In the genomic region with DNA sequence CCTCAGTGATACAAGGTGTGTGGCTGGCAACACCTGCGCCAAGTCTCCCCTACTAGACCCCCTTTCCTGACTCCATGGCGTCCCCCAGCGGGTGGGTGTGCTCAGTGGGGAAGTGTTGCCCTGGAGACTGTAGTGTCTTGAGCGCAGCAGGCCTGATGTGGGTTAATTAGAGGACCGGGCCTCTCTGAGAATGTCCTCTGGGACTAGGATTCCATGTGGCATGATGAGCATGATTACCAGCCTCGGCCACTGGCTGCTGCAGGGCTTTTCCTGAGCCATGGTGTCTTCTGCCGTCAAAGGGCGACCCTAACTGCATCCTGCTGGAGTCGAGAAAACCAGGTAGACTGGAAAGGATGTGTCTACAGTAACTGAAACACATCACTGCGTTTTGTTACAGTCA, we compare ENCODE assay signal across 1 cellular context.
A peak's percentile ranks its signal among the peaks of the same experiment; 100 is the strongest.
TF ChIP-seq lines count a peak whose summit lies in the region.

No MANE protein-coding gene starts in this region.

TF ChIP-seq in K562, 482 proteins besides CTCF, POLR2A, EP300 and RAD21:
- TF ChIP-seq MYNN (IDR thresholded peaks at IDR 0.05) = no peak
- TF ChIP-seq MYNN (CRISPR knock-in tag; IDR thresholded peaks at IDR 0.05) = no peak
- 0 out of 2 replicates have a peak, but pooled peaks have one; percentile 20 for TF ChIP-seq POLR2H (tag; IDR thresholded peaks at IDR 0.05; ENCODE audit: low read depth)
- TF ChIP-seq PTTG1 (tag; IDR thresholded peaks at IDR 0.05; ENCODE audit: low read depth) = no peak
TF ChIP-seq in K562: peak in this region for 1.
